ENCODE assay signal across 14 cellular contexts in genomic region chr9:61670616-61671015, GRCh38.
"Had no signal": no experiment of that assay in that cellular context is flagged by ENCODE, and none has a peak within 500 bp of the region (broad histone marks: within the 10 kb centered on the region; RNA-seq: fewer than 3 reads in every experiment).

No MANE protein-coding gene starts in this region.

- DNase-seq: activated CD4-positive, alpha-beta T cell treated with anti-CD3 and anti-CD28 coated beads for 4 hours; activated CD8-positive, alpha-beta T cell treated with anti-CD3 and anti-CD28 coated beads for 36 hours; activated gamma-delta T cell treated with Interleukin-2 at 50 U/mL for 16 hours; activated naive CD8-positive, alpha-beta T cell treated with anti-CD3 and anti-CD28 coated beads for 36 hours; amniotic stem cell; endodermal cell; midbrain had no signal

- H3K36me3 ChIP-seq: cardiac muscle cell had no signal

- H3K4me3 Mint-ChIP-seq: activated CD8-positive, alpha-beta T cell treated with anti-CD3 and anti-CD28 coated beads for 36 hours; activated naive CD8-positive, alpha-beta T cell treated with anti-CD3 and anti-CD28 coated beads for 36 hours; activated T-helper 1 cell treated with anti-CD3 and anti-CD28 coated beads, Interleukin-12 subunit alpha, Interleukin-12 subunit beta, Interleukin-2, Interleukin-4 antibody, amounts not matched to agents 30 ng/mL and 10 ng/mL and 1 ng/mL, durations not matched to agents 14 hours and 24 hours and 36 hours; endodermal cell; nephron; stimulated activated naive CD8-positive, alpha-beta T cell treated with anti-CD3 and anti-CD28 coated beads, Interleukin-15, Interleukin-2, amounts not matched to agents 100 ng/mL and 50 ng/mL, for 24 hours; WTC11 had no signal

- H3K4me3 ChIP-seq: cardiac muscle cell, dorsolateral prefrontal cortex had no signal

- H3K36me3 Mint-ChIP-seq: activated naive CD8-positive, alpha-beta T cell treated with anti-CD3 and anti-CD28 coated beads for 36 hours had no signal

- ATAC-seq: activated CD8-positive, alpha-beta T cell treated with anti-CD3 and anti-CD28 coated beads for 36 hours; left lobe of liver; WTC11 had no signal

- H3K27me3 ChIP-seq: cardiac muscle cell had no signal

- H3K27ac ChIP-seq: cardiac muscle cell, dorsolateral prefrontal cortex had no signal

- H3K4me1 Mint-ChIP-seq: activated naive CD8-positive, alpha-beta T cell treated with anti-CD3 and anti-CD28 coated beads for 36 hours; endodermal cell; nephron; WTC11 had no signal

- H3K27ac Mint-ChIP-seq: activated CD8-positive, alpha-beta T cell treated with anti-CD3 and anti-CD28 coated beads for 36 hours; activated naive CD8-positive, alpha-beta T cell treated with anti-CD3 and anti-CD28 coated beads for 36 hours; activated T-helper 1 cell treated with anti-CD3 and anti-CD28 coated beads, Interleukin-12 subunit alpha, Interleukin-12 subunit beta, Interleukin-2, Interleukin-4 antibody, amounts not matched to agents 30 ng/mL and 10 ng/mL and 1 ng/mL, durations not matched to agents 14 hours and 24 hours and 36 hours; endodermal cell; nephron; stimulated activated naive CD8-positive, alpha-beta T cell treated with anti-CD3 and anti-CD28 coated beads, Interleukin-15, Interleukin-2, amounts not matched to agents 100 ng/mL and 50 ng/mL, for 24 hours; WTC11 had no signal

- H3K27me3 Mint-ChIP-seq: activated CD8-positive, alpha-beta T cell treated with anti-CD3 and anti-CD28 coated beads for 36 hours; activated naive CD8-positive, alpha-beta T cell treated with anti-CD3 and anti-CD28 coated beads for 36 hours; stimulated activated naive CD8-positive, alpha-beta T cell treated with anti-CD3 and anti-CD28 coated beads, Interleukin-15, Interleukin-2, amounts not matched to agents 100 ng/mL and 50 ng/mL, for 24 hours had no signal
